ENCODE assay signal across 7 cellular contexts in genomic region chr2:220202066-220202465, GRCh38.
"Had no signal": no experiment of that assay in that cellular context is flagged by ENCODE, and none has a peak within 500 bp of the region (broad histone marks: within the 10 kb centered on the region; RNA-seq: fewer than 3 reads in every experiment).

No MANE protein-coding gene starts in this region.

- DNase-seq: GM23248, GOT3, H7, H9, HCEC 1CT, HFFc6 had no signal

- ATAC-seq: GM23338 had no signal
